Comparison of ENCODE assay signal across 1 cellular context in the genomic region with DNA sequence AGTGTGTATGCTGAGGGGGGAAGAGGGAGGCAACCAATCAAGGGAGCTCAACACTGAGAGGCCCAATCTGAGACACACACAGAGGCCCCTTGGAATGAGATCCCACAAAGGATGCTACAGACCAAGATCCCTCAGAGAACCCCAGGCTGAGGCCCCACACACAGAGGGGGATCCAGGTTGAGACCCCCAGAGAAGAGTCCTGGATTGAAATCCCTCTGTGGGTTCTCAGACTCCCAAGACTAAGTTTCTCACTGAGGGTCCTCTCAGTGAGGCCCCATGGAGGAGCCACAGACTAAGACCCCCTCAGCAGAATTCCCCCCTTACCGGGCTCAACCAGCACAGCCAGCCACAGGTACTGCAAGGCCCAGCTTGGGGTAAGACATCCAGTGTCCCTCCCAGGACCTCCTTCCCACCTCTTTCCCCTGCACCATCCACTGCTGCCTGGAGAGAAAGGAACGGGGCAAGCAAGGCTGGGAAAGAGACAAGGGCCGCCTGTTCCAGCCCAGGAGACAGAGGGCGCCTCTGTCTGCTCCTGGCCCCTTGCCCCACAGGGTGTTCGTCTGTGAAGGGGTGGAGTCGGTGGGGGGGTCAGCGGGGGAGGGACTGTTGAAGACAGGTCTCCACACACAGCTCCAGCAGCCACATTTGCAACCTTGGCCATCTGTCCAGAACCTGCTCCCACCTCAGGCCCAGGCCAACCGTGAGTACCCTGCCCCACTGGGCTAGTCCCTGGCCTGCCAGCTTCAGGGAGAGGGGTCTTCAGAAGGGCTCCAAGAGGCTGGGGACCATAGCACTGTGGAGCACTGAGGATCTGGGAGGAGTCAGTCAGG.
TF ChIP-seq lines count a peak whose summit lies in the region.

TSS of gene S100A1 (plus strand) at position 638 of the 830 bp plus-strand sequence. CDS start 2,088 bp downstream, outside the sequence.

TF ChIP-seq in IMR-90, 13 proteins besides CTCF, POLR2A, EP300 and RAD21:
- TF ChIP-seq USF2 (IDR thresholded peaks at IDR 0.05; ENCODE audit: low read depth, low read length) (no peak), FOS (IDR thresholded peaks at IDR 0.05; ENCODE audit: low read depth, low read length) (no peak), CEBPB (IDR thresholded peaks at IDR 0.05; ENCODE audit: low read depth, low read length) (no peak), MAFK (IDR thresholded peaks at IDR 0.05; ENCODE audit: low read depth, low read length) (no peak), MAZ (IDR thresholded peaks at IDR 0.05; ENCODE audit: borderline replicate concordance, low read depth, low read length) (no peak), RCOR1 (IDR thresholded peaks at IDR 0.05; ENCODE audit: insufficient replicate concordance, low read length) (no peak), MXI1 (IDR thresholded peaks at IDR 0.05; ENCODE audit: borderline replicate concordance, low read depth, low read length) (no peak), NFE2L2 (IDR thresholded peaks at IDR 0.05; ENCODE audit: low read depth, low read length) (no peak), BHLHE40 (IDR thresholded peaks at IDR 0.05; ENCODE audit: low read depth, low read length) (no peak), SMC3 (IDR thresholded peaks at IDR 0.05; ENCODE audit: low read depth, low read length) (no peak), CHD1 (IDR thresholded peaks at IDR 0.05; ENCODE audit: low read depth, low read length) (no peak)
- TF ChIP-seq, protein P1, sequence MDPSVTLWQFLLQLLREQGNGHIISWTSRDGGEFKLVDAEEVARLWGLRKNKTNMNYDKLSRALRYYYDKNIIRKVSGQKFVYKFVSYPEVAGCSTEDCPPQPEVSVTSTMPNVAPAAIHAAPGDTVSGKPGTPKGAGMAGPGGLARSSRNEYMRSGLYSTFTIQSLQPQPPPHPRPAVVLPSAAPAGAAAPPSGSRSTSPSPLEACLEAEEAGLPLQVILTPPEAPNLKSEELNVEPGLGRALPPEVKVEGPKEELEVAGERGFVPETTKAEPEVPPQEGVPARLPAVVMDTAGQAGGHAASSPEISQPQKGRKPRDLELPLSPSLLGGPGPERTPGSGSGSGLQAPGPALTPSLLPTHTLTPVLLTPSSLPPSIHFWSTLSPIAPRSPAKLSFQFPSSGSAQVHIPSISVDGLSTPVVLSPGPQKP (IDR thresholded peaks at IDR 0.05; ENCODE audit: borderline replicate concordance, low read depth, low read length), result no peak
